In genomic region chr11:123381817-123382554, GRCh38 we compare ENCODE assay signal across 9 cellular contexts. TPM values are rescaled to one million over a fixed set of nuclear protein-coding genes. Genes with fewer than 3 reads are reported as not detected.
DNase-seq lines count a peak whose midpoint lies in the region; ATAC-seq and TF ChIP-seq lines count a peak whose summit lies in the region.
"Had no signal": no experiment of that assay in that cellular context is flagged by ENCODE, and none has a peak within 500 bp of the region (broad histone marks: within the 10 kb centered on the region; RNA-seq: fewer than 3 reads in every experiment).

No MANE protein-coding gene starts in this region.

- no peaks in the 10 kb centered on the region for H3K4me1 ChIP-seq in testis

- peak; percentile 65 for ATAC-seq in GM18861 (IDR thresholded peaks at IDR 0.05; ENCODE audit: unreplicated experiment)
- peak; percentile 80 for ATAC-seq in GM21786 (IDR thresholded peaks at IDR 0.05; ENCODE audit: unreplicated experiment)
- ATAC-seq in HG03571 (IDR thresholded peaks at IDR 0.05; ENCODE audit: unreplicated experiment), result peak; percentile 71

- H3K27ac ChIP-seq in testis, result no peak overlapping the region

- no peak for TF ChIP-seq CTCF in testis (IDR thresholded peaks at IDR 0.05)

- intact Hi-C loops in testis (cut with DNase I; ENCODE audit: low total_unique reads), result no loop called here

- H3K4me3 ChIP-seq in testis, result no peak overlapping the region

- no peak for TF ChIP-seq POLR2A in testis (IDR thresholded peaks at IDR 0.05)

- no peaks in the 10 kb centered on the region for H3K36me3 ChIP-seq in testis (ENCODE audit: low read depth, missing control alignments)

- WGBS in testis, 2 donors, result 86 to 87% methylated on average over 4 of the region's 4 CpGs

- DNase-seq in stimulated activated CD4-positive, alpha-beta T cell treated with anti-CD3 and anti-CD28 coated beads, Interleukin-12 subunit alpha, Interleukin-12 subunit beta, amount 100 ng/mL, for 24 hours (ENCODE audit: low read depth in 2 of 2), result peak; percentile 33 to 63
- DNase-seq in NCI-H774 (lab: John Stamatoyannopoulos, UW) (no peak), anterior cingulate cortex (lab: John Stamatoyannopoulos, UW) (no peak), HuH-7 (ENCODE audit: low spot score) (no peak), testis (no peak)
- DNase-seq: KG1 had no signal

- H3K9me3 ChIP-seq in testis, result no peaks in the 10 kb centered on the region

- H3K27me3 ChIP-seq in testis, result no peaks in the 10 kb centered on the region

RNA-seq across cellular contexts. Expression of gene GRAMD1B, which starts 48.1 kb away (rescaled TPM):
- total RNA-seq in testis, result 10 to 100 TPM; 48.1 to 78.9 TPM
- polyA plus RNA-seq in testis (ENCODE audit: insufficient read depth, low read depth, low replicate concordance), result 48.9 TPM

Comparison
In these comparisons a context has a peak if more than half of its experiments do, and no peak if none do; other contexts are left out.
1. DNase-seq: peak in stimulated activated CD4-positive, alpha-beta T cell treated with anti-CD3 and anti-CD28 coated beads, Interleukin-12 subunit alpha, Interleukin-12 subunit beta, amount 100 ng/mL, for 24 hours (2 of 2); none in NCI-H774 (single experiment), anterior cingulate cortex (0 of 58), HuH-7 (single experiment) and testis (single experiment).
2. Peak in every context shown above with its lines, with median percentiles within 50 percentile points of each other: ATAC-seq.